20 cellular contexts compared by ENCODE assay signal in genomic region chr13:106573279-106573831, GRCh38. TPM values are rescaled to one million over a fixed set of nuclear protein-coding genes. Genes with fewer than 3 reads are reported as not detected.
DNase-seq lines count a peak whose midpoint lies in the region; ATAC-seq and TF ChIP-seq lines count a peak whose summit lies in the region.
"Had no signal": no experiment of that assay in that cellular context is flagged by ENCODE, and none has a peak within 500 bp of the region (broad histone marks: within the 10 kb centered on the region; RNA-seq: fewer than 3 reads in every experiment).

No MANE protein-coding gene starts in this region.

- DNase-seq in BJ (ENCODE audit: low read depth) (peak; percentile 84), MCF 10A (ENCODE audit: unreplicated experiment) (peak; percentile 51), left cardiac atrium (no peak), stomach (no peak), Peyer's patch (no peak)
- DNase-seq: activated CD4-positive, alpha-beta T cell treated with anti-CD3 and anti-CD28 coated beads for 1 hour; central memory CD4-positive, alpha-beta T cell; DMS153; KG1; natural killer cell; NCI-H1417 treated with DMSO at 0.1 percent for 48 hours; NCI-H2227 treated with DMSO at 0.1 percent for 48 hours; SIG-M5 had no signal

- intact Hi-C loops in MCF 10A (cut with micrococcal nuclease) (no loop called here), left cardiac atrium (cut with DNase I) (no loop called here), stomach (cut with DNase I; ENCODE audit: low total_unique reads) (no loop called here)

- H3K4me1 Mint-ChIP-seq in MCF 10A (ENCODE audit: insufficient read depth, unreplicated experiment), result peaks cover 19% of the 10 kb centered on the region

- H3K27ac Mint-ChIP-seq in MCF 10A (ENCODE audit: low read depth, unreplicated experiment), result peak overlapping the region; percentile 26
- H3K27ac Mint-ChIP-seq: activated naive CD4-positive, alpha-beta T cell treated with anti-CD3 and anti-CD28 coated beads, Interleukin-2, amount 50 U/mL, for 24 hours; B cell had no signal

- no peaks in the 10 kb centered on the region for H3K9me3 Mint-ChIP-seq in MCF 10A (ENCODE audit: unreplicated experiment)
- H3K9me3 Mint-ChIP-seq: activated naive CD4-positive, alpha-beta T cell treated with anti-CD3 and anti-CD28 coated beads, Interleukin-2, amount 50 U/mL, for 24 hours; natural killer cell; type B pancreatic cell had no signal

- TF ChIP-seq POLR2A in stomach (IDR thresholded peaks at IDR 0.05), result no peak
- TF ChIP-seq POLR2A in GM18505 (IDR thresholded peaks at IDR 0.05; ENCODE audit: borderline replicate concordance, extremely low read depth, insufficient read depth, insufficient read length), result no peak
- no peak for TF ChIP-seq POLR2A in Peyer's patch (IDR thresholded peaks at IDR 0.05)

- WGBS in stomach, 5 donors, result 76 to 87% (median 77%) methylated on average over 8 of the region's 8 CpGs

- no peaks in the 10 kb centered on the region for H3K27me3 ChIP-seq in BJ (ENCODE audit: control insufficient read depth, insufficient read depth, low read length)
- H3K27me3 ChIP-seq in stomach, result no peaks in the 10 kb centered on the region
- H3K27me3 ChIP-seq in Peyer's patch, result no peaks in the 10 kb centered on the region

- H3K4me1 ChIP-seq in stomach (peaks cover 0 to 39% (median 16%) of the 10 kb centered on the region in 4 donors), Peyer's patch (peaks cover 0 to 4% (median 0%) of the 10 kb centered on the region in 4 donors)

- BruUV-seq in MCF 10A (replicated peaks; lab: Mats Ljungman, UMichigan), result no TSS peak

- peak; percentile 32 to 37 for ATAC-seq in left cardiac atrium
- ATAC-seq in GM21367 (IDR thresholded peaks at IDR 0.05; ENCODE audit: unreplicated experiment), result no peak
- no peak for ATAC-seq in GM19467 (IDR thresholded peaks at IDR 0.05; ENCODE audit: unreplicated experiment)
- no peak for ATAC-seq in GM18505 (IDR thresholded peaks at IDR 0.05; ENCODE audit: unreplicated experiment)
- ATAC-seq: left colon, natural killer cell had no signal

- H3K27ac ChIP-seq in stomach (peak overlapping the region in 4 of 5 donors; percentile 32 to 61 (median 58)), Peyer's patch (peak overlapping the region in 2 of 4 donors; percentile 9 to 22)

- H3K27me3 Mint-ChIP-seq in MCF 10A (ENCODE audit: insufficient read depth, unreplicated experiment), result no peaks in the 10 kb centered on the region
- H3K27me3 Mint-ChIP-seq: activated naive CD4-positive, alpha-beta T cell treated with anti-CD3 and anti-CD28 coated beads, Interleukin-2, amount 50 U/mL, for 24 hours; B cell; type B pancreatic cell had no signal

- H3K9me3 ChIP-seq in stomach (no peaks in the 10 kb centered on the region), Peyer's patch (no peaks in the 10 kb centered on the region)

- TF ChIP-seq CTCF in BJ (IDR thresholded peaks at IDR 0.05; ENCODE audit: insufficient read depth, low read depth, low read length) (no peak), MCF 10A (IDR thresholded peaks at IDR 0.05; ENCODE audit: unreplicated experiment) (no peak), stomach (IDR thresholded peaks at IDR 0.05) (no peak), Peyer's patch (IDR thresholded peaks at IDR 0.05) (no peak)

- POLR2A ChIA-PET in BJ (lab: Charles Lee) (no interaction called here), MCF 10A (lab: Yijun Ruan, JAX) (interaction anchor here (1.3 to 1.4 kb wide), 2 partner anchors 11 to 36 kb away, joined by 3 to 4 read pairs; no protein-coding TSS in a partner anchor)

- H3K4me3 ChIP-seq in BJ (ENCODE audit: low read depth, low read length) (no peak overlapping the region), stomach (no peak overlapping the region), Peyer's patch (no peak overlapping the region)

- no peaks in the 10 kb centered on the region for H3K36me3 Mint-ChIP-seq in MCF 10A (ENCODE audit: insufficient read depth, unreplicated experiment)
- H3K36me3 Mint-ChIP-seq: natural killer cell had no signal

- no peak overlapping the region for H3K4me3 Mint-ChIP-seq in MCF 10A (ENCODE audit: unreplicated experiment)
- H3K4me3 Mint-ChIP-seq: activated naive CD4-positive, alpha-beta T cell treated with anti-CD3 and anti-CD28 coated beads, Interleukin-2, amount 50 U/mL, for 24 hours; B cell; natural killer cell; type B pancreatic cell had no signal

- CTCF ChIA-PET in BJ (lab: Yijun Ruan, JAX), result interaction anchor here (1.0 kb wide), 1 partner anchor 371 kb away, joined by 3 read pairs; no protein-coding TSS in a partner anchor
- CTCF ChIA-PET in MCF 10A (lab: Yijun Ruan, JAX), result interaction anchor here (0.7 to 1.7 kb wide), 5 partner anchors 8 to 1980 kb away, joined by 3 to 6 read pairs (median 3); no protein-coding TSS in a partner anchor

- no peak for TF ChIP-seq EP300 in stomach (IDR thresholded peaks at IDR 0.05)

- H3K36me3 ChIP-seq in BJ (ENCODE audit: control insufficient read depth, insufficient read depth, low read length) (no peaks in the 10 kb centered on the region), stomach (no peaks in the 10 kb centered on the region), Peyer's patch (no peaks in the 10 kb centered on the region)

RNA-seq across cellular contexts. Expression of gene ARGLU1, which starts 5.4 kb away (rescaled TPM):
- polyA plus RNA-seq in BJ (2011; rRNA removed), result 25.6 and 46.3 TPM in 2 replicates
- 4.0 and 4.6 TPM in 2 replicates for polyA minus RNA-seq in BJ (2011; rRNA and poly(A)+ RNA removed)
- 91.7 and 94.4 TPM in 2 replicates for total RNA-seq in MCF 10A (2022)
- total RNA-seq in left cardiac atrium, result 10 to 100 TPM; 35.4 to 39.0 TPM
- 100 to 1,000 TPM in 4 of 5 donors, 10 to 100 TPM in 1; 78.2 to 321 (median 129) TPM for total RNA-seq in stomach
- polyA plus RNA-seq in stomach, result 10 to 100 TPM; 16.6 to 88.6 (median 17.9) TPM
- 100 to 1,000 TPM in 3 of 4 donors, 10 to 100 TPM in 1; 95.4 to 233 (median 126) TPM for total RNA-seq in Peyer's patch

RNA-seq across cellular contexts. Expression of gene EFNB2, which starts 37.9 kb away (rescaled TPM):
- 17.1 and 19.4 TPM in 2 replicates for polyA plus RNA-seq in BJ (2011; rRNA removed)
- polyA minus RNA-seq in BJ (2011; rRNA and poly(A)+ RNA removed), result 20.0 and 22.8 TPM in 2 replicates
- 40.4 and 45.7 TPM in 2 replicates for total RNA-seq in MCF 10A (2022)
- total RNA-seq in left cardiac atrium, result 10 to 100 TPM in 1 of 2 donors, 1 to 10 TPM in 1; 9.5 to 14.8 TPM
- 10 to 100 TPM; 11.6 to 48.7 (median 19.0) TPM for total RNA-seq in stomach
- polyA plus RNA-seq in stomach, result 1 to 10 TPM; 3.0 to 7.3 (median 7.2) TPM
- 10 to 100 TPM in 3 of 4 donors, 1 to 10 TPM in 1; 5.8 to 38.9 (median 30.2) TPM for total RNA-seq in Peyer's patch

Comparison
In these comparisons a context has a peak if more than half of its experiments do, and no peak if none do; other contexts are left out.
1. DNase-seq: peak in BJ (single experiment) and MCF 10A (single experiment); none in left cardiac atrium (single experiment), stomach (single experiment) and Peyer's patch (0 of 3).
2. ATAC-seq: peak in left cardiac atrium (2 of 2); none in GM21367 (single experiment), GM19467 (single experiment) and GM18505 (single experiment).